ENCODE assay signal across 10 cellular contexts in genomic region chr15:74955017-74955416, GRCh38. TPM values are rescaled to one million over a fixed set of nuclear protein-coding genes. Genes with fewer than 3 reads are reported as not detected.
DNase-seq lines count a peak whose midpoint lies in the region; ATAC-seq and TF ChIP-seq lines count a peak whose summit lies in the region.
"Had no signal": no experiment of that assay in that cellular context is flagged by ENCODE, and none has a peak within 500 bp of the region (broad histone marks: within the 10 kb centered on the region; RNA-seq: fewer than 3 reads in every experiment).

No MANE protein-coding gene starts in this region.

- H3K9me3 ChIP-seq in left ventricle myocardium inferior (replicated peaks) (no peaks in the 10 kb centered on the region), iPS-20b (ENCODE audit: insufficient read depth, low read depth, low read length) (no peaks in the 10 kb centered on the region), upper lobe of left lung (no peaks in the 10 kb centered on the region)

- TF ChIP-seq CTCF in left ventricle myocardium inferior (IDR thresholded peaks at IDR 0.05; ENCODE audit: borderline replicate concordance) (no peak), upper lobe of left lung (IDR thresholded peaks at IDR 0.05) (no peak)

- 67 to 74% methylated on average over 8 of the region's 8 CpGs for WGBS in upper lobe of left lung, 2 donors

- H3K4me1 ChIP-seq in left ventricle myocardium inferior = peaks cover 57% of the 10 kb centered on the region
- H3K4me1 ChIP-seq in iPS-20b (ENCODE audit: insufficient read depth, low read length) = peaks cover 4% of the 10 kb centered on the region; the same call in 1 of the 2 replicates
- peaks cover 42 to 58% (median 54%) of the 10 kb centered on the region in 4 donors for H3K4me1 ChIP-seq in upper lobe of left lung

- peak overlapping the region; percentile 78 for H3K4me3 Mint-ChIP-seq in activated naive CD8-positive, alpha-beta T cell

- H3K9ac ChIP-seq in iPS-20b (ENCODE audit: low read depth, low read length) = peak overlapping the region; percentile 31; the same call in 1 of the 2 replicates

- no peak for TF ChIP-seq POLR2A in upper lobe of left lung (IDR thresholded peaks at IDR 0.05)

- H3K9me3 Mint-ChIP-seq in activated naive CD8-positive, alpha-beta T cell (ENCODE audit: low read depth) = no peaks in the 10 kb centered on the region

- no peak for TF ChIP-seq EP300 in upper lobe of left lung (IDR thresholded peaks at IDR 0.05)

- H3K27ac ChIP-seq in left ventricle myocardium inferior (replicated peaks) = peak overlapping the region; percentile 88
- no peak overlapping the region for H3K27ac ChIP-seq in iPS-20b (ENCODE audit: low read length)
- H3K27ac ChIP-seq in upper lobe of left lung = peak overlapping the region in 1 of 4 donors; percentile 47

- peak overlapping the region; percentile 81 for H3K4me3 ChIP-seq in left ventricle myocardium inferior
- peak overlapping the region; percentile 71 for H3K4me3 ChIP-seq in iPS-20b (ENCODE audit: low read length)
- H3K4me3 ChIP-seq in upper lobe of left lung = peak overlapping the region in 3 of 4 donors; percentile 51 to 80 (median 75)

- H3K27me3 ChIP-seq in left ventricle myocardium inferior (ENCODE audit: low read depth) = peaks cover 29% of the 10 kb centered on the region
- H3K27me3 ChIP-seq in iPS-20b (ENCODE audit: insufficient read depth, low read length) = peaks cover 53% of the 10 kb centered on the region
- H3K27me3 ChIP-seq in upper lobe of left lung = peaks cover 0 to 6% (median 3%) of the 10 kb centered on the region in 4 donors

- no peak overlapping the region for H3K27ac Mint-ChIP-seq in activated naive CD8-positive, alpha-beta T cell

- H3K27me3 Mint-ChIP-seq in activated naive CD8-positive, alpha-beta T cell = peaks cover 2% of the 10 kb centered on the region

- no peaks in the 10 kb centered on the region for H3K36me3 Mint-ChIP-seq in activated naive CD8-positive, alpha-beta T cell

- no peaks in the 10 kb centered on the region for H3K36me3 ChIP-seq in left ventricle myocardium inferior
- H3K36me3 ChIP-seq in iPS-20b (ENCODE audit: insufficient read depth, low read depth, low read length) = no peaks in the 10 kb centered on the region
- no peaks in the 10 kb centered on the region for H3K36me3 ChIP-seq in upper lobe of left lung

- intact Hi-C loops in left ventricle myocardium inferior (cut with micrococcal nuclease) = no loop called here
- intact Hi-C loops in left ventricle myocardium superior (cut with micrococcal nuclease) = no loop called here

- DNase-seq in left ventricle myocardium inferior (no peak), left ventricle myocardium superior (no peak), upper lobe of left lung (no peak), SKM-1 (lab: John Stamatoyannopoulos, UW; ENCODE audit: unreplicated experiment) (no peak)
- DNase-seq: NCI-H1105; stimulated activated CD4-positive, alpha-beta T cell treated with anti-CD3 and anti-CD28 coated beads, Interleukin-4, amount 100 ng/mL, for 4 hours had no signal

- H3K4me1 Mint-ChIP-seq in activated naive CD8-positive, alpha-beta T cell (ENCODE audit: low read depth) = peaks cover 25% of the 10 kb centered on the region

- ATAC-seq in left ventricle myocardium superior = no peak
- ATAC-seq in upper lobe of left lung (ENCODE audit: low FRiP score in 2 of 2) = no peak
- no peak for ATAC-seq in GM18502 (IDR thresholded peaks at IDR 0.05; ENCODE audit: poor library complexity, unreplicated experiment)
- ATAC-seq in HG03045 (IDR thresholded peaks at IDR 0.05; ENCODE audit: unreplicated experiment) = no peak

RNA-seq across cellular contexts. Expression of gene RPP25, which starts 1.6 kb away (rescaled TPM):
- total RNA-seq in left ventricle myocardium inferior (2.4 TPM), left ventricle myocardium superior (2.3 TPM), upper lobe of left lung (10 to 100 TPM in 5 of 6 donors, 1 to 10 TPM in 1; 9.4 to 28.4 (median 19.2) TPM)

RNA-seq across cellular contexts. Expression of gene COX5A, which starts 17.1 kb away (rescaled TPM):
- 1,257 TPM for total RNA-seq in left ventricle myocardium inferior
- 1,577 TPM for total RNA-seq in left ventricle myocardium superior
- 100 to 1,000 TPM in 2 of 6 donors, 10 to 100 TPM in 4; 50.9 to 168 (median 93.0) TPM for total RNA-seq in upper lobe of left lung

RNA-seq across cellular contexts. Expression of gene SCAMP5, which starts 40.3 kb away (rescaled TPM):
- total RNA-seq in left ventricle myocardium inferior (3.0 TPM), left ventricle myocardium superior (2.8 TPM), upper lobe of left lung (10 to 100 TPM in 1 of 6 donors, 1 to 10 TPM in 5; 1.0 to 12.3 (median 3.0) TPM)

RNA-seq across cellular contexts. Expression of gene FAM219B, which starts 48.4 kb away (rescaled TPM):
- total RNA-seq in left ventricle myocardium inferior (108 TPM), left ventricle myocardium superior (110 TPM), upper lobe of left lung (100 to 1,000 TPM in 1 of 6 donors, 10 to 100 TPM in 5; 49.3 to 122 (median 71.5) TPM)
